In genomic region chr11:833849-834311, GRCh38 we compare ENCODE assay signal across 8 cellular contexts. TPM values are rescaled to one million over a fixed set of nuclear protein-coding genes. Genes with fewer than 3 reads are reported as not detected.
DNase-seq lines count a peak whose midpoint lies in the region; ATAC-seq, FAIRE-seq and TF ChIP-seq lines count a peak whose summit lies in the region.

No MANE protein-coding gene starts in this region.

- intact Hi-C loops in CD8-positive, alpha-beta T cell (cut with DNase I, micrococcal nuclease) = loop anchor here in 1 of 2 experiments (1.0 kb wide), 1 partner anchor 8 kb away; the partner anchor contains the start of genes POLR2L and TSPAN4
- intact Hi-C loops in PC-9 (cut with micrococcal nuclease; ENCODE audit: unreplicated experiment) (loop anchor here (2.0 kb wide), 1 partner anchor 15 kb away; the partner anchor contains the start of gene PNPLA2), endothelial cell of umbilical vein (cut with micrococcal nuclease) (loop anchor here (2.0 kb wide), 1 partner anchor 15 kb away; the partner anchor contains the start of gene PNPLA2)

- no peaks in the 10 kb centered on the region for H3K36me3 ChIP-seq in CD8-positive, alpha-beta T cell (ENCODE audit: insufficient read depth, low read length)
- no peaks in the 10 kb centered on the region for H3K36me3 ChIP-seq in PC-9 (ENCODE audit: low read depth)
- H3K36me3 ChIP-seq in endothelial cell of umbilical vein (ENCODE audit: control insufficient read depth in 2 of 2, extremely low read depth in 1 of 2, insufficient read depth in 2 of 2, low read length in 2 of 2) = peaks cover 16 to 27% of the 10 kb centered on the region in 2 experiments
- H3K36me3 ChIP-seq in osteoblast (ENCODE audit: insufficient read depth, low read length) = peaks cover 26% of the 10 kb centered on the region

- peak overlapping the region; percentile 66 for H3K4me3 Mint-ChIP-seq in CD8-positive, alpha-beta T cell

- no peaks in the 10 kb centered on the region for H3K9me3 Mint-ChIP-seq in CD8-positive, alpha-beta T cell

- peaks cover 10% of the 10 kb centered on the region for H3K27me3 ChIP-seq in CD8-positive, alpha-beta T cell (ENCODE audit: insufficient read depth, low read length)
- no peaks in the 10 kb centered on the region for H3K27me3 ChIP-seq in PC-9 (ENCODE audit: insufficient read depth, low read depth)
- no peaks in the 10 kb centered on the region for H3K27me3 ChIP-seq in endothelial cell of umbilical vein (ENCODE audit: control insufficient read depth in 2 of 2, insufficient read depth in 2 of 2, low read length in 2 of 2)
- no peaks in the 10 kb centered on the region for H3K27me3 ChIP-seq in osteoblast (ENCODE audit: insufficient read depth, low read length)

- TF ChIP-seq CTCF in CD8-positive, alpha-beta T cell (IDR thresholded peaks at IDR 0.05) = no peak
- TF ChIP-seq CTCF in PC-9 (conservative IDR thresholded peaks at IDR 0.05) = no peak
- TF ChIP-seq CTCF in endothelial cell of umbilical vein (IDR thresholded peaks at IDR 0.05; ENCODE audit: extremely low read depth in 1 of 2, insufficient read depth in 1 of 2, low read depth in 1 of 2, low read length in 2 of 2) = no peak
- no peak for TF ChIP-seq CTCF in osteoblast (IDR thresholded peaks at IDR 0.05; ENCODE audit: extremely low read depth, low read depth, low read length)
- no peak for TF ChIP-seq CTCF in GM10266 (IDR thresholded peaks at IDR 0.05; ENCODE audit: control insufficient read depth, insufficient read depth, low read depth, missing control alignments)

- peaks cover 49% of the 10 kb centered on the region for H3K4me1 ChIP-seq in CD8-positive, alpha-beta T cell (ENCODE audit: insufficient read depth, low read length)
- peaks cover 15% of the 10 kb centered on the region for H3K4me1 ChIP-seq in PC-9 (replicated peaks; ENCODE audit: insufficient read depth)
- H3K4me1 ChIP-seq in endothelial cell of umbilical vein (ENCODE audit: control insufficient read depth, extremely low read depth, insufficient read depth, low read length) = peaks cover 44% of the 10 kb centered on the region
- H3K4me1 ChIP-seq in osteoblast (ENCODE audit: insufficient read depth, low read length) = peaks cover 50% of the 10 kb centered on the region

- dilution Hi-C loops in endothelial cell of umbilical vein (cut with MboI; ENCODE audit: extremely low pct_ligation_motif_present, low sequenced_read_pairs) = no loop called here

- H2AFZ ChIP-seq in PC-9 = no peak overlapping the region
- no peak overlapping the region for H2AFZ ChIP-seq in endothelial cell of umbilical vein (ENCODE audit: low read depth, low read length)
- no peak overlapping the region for H2AFZ ChIP-seq in osteoblast (ENCODE audit: low read length)

- no peaks in the 10 kb centered on the region for H3K9me2 ChIP-seq in PC-9 (ENCODE audit: insufficient read depth)

- peak overlapping the region; percentile 87 for H3K4me2 ChIP-seq in PC-9
- peak overlapping the region; percentile 75 for H3K4me2 ChIP-seq in endothelial cell of umbilical vein (ENCODE audit: insufficient read depth, low read length)
- H3K4me2 ChIP-seq in osteoblast (ENCODE audit: insufficient read depth, low read length) = peak overlapping the region; percentile 92

- CTCF ChIA-PET in CD8-positive, alpha-beta T cell (lab: Charles Lee) = interaction anchor here (1.5 kb wide), 1 partner anchor 10 kb away, joined by 3 read pairs; no protein-coding TSS in a partner anchor
- CTCF ChIA-PET in PC-9 (lab: Charles Lee) (no interaction called here), endothelial cell of umbilical vein (lab: Charles Lee) (interaction anchor here (1.3 to 2.9 kb wide), 4 partner anchors 10 to 29 kb away, joined by 3 to 19 read pairs (median 8); partner anchors contain the start of genes PIDD1, PNPLA2 and TSPAN4)

- H3K36me3 Mint-ChIP-seq in CD8-positive, alpha-beta T cell = peaks cover 7% of the 10 kb centered on the region

- TF ChIP-seq POLR2A in endothelial cell of umbilical vein (IDR thresholded peaks at IDR 0.05; ENCODE audit: low read depth, low read length) = no peak

- H3K27ac Mint-ChIP-seq in CD8-positive, alpha-beta T cell = no peak overlapping the region

- BruUV-seq in PC-9 (replicated peaks; lab: Mats Ljungman, UMichigan) (no TSS peak), endothelial cell of umbilical vein (replicated peaks; lab: Mats Ljungman, UMichigan) (TSS peak; percentile 11)

- H3K27ac ChIP-seq in CD8-positive, alpha-beta T cell (ENCODE audit: low read depth, low read length) = no peak overlapping the region
- H3K27ac ChIP-seq in PC-9 (peak overlapping the region; percentile 78), endothelial cell of umbilical vein (ENCODE audit: insufficient read depth, low read depth, low read length) (peak overlapping the region; percentile 79), osteoblast (ENCODE audit: low read depth, low read length) (peak overlapping the region; percentile 92)

- FAIRE-seq in endothelial cell of umbilical vein (lab: Jason Lieb, UNC) = peak; percentile 69

- H3K27me3 Mint-ChIP-seq in CD8-positive, alpha-beta T cell (ENCODE audit: low read depth) = peaks cover 9% of the 10 kb centered on the region

- H3K4me3 ChIP-seq in CD8-positive, alpha-beta T cell (ENCODE audit: low read depth, low read length) = no peak overlapping the region
- H3K4me3 ChIP-seq in PC-9 (peak overlapping the region; percentile 67; the same call in 1 of the 2 replicates), endothelial cell of umbilical vein (replicated peaks in 1 of 3; ENCODE audit: insufficient read depth in 1 of 3, low read depth in 1 of 3, low read length in 3 of 3) (peak overlapping the region; percentile 50 to 70 (median 67)), osteoblast (ENCODE audit: insufficient read depth, low read length) (peak overlapping the region; percentile 87)

- POLR2A ChIA-PET in CD8-positive, alpha-beta T cell (lab: Charles Lee) = interaction anchor here (1.4 to 4.9 kb wide), 3 partner anchors 8 to 14 kb away, joined by 6 to 24 read pairs (median 16); partner anchors contain the start of genes PNPLA2, POLR2L and TSPAN4
- POLR2A ChIA-PET in PC-9 (lab: Charles Lee; ENCODE audit: unreplicated experiment) = interaction anchor here (0.6 to 0.7 kb wide), 2 partner anchors 272 to 274 kb away, joined by 4 to 7 read pairs; no protein-coding TSS in a partner anchor
- POLR2A ChIA-PET in endothelial cell of umbilical vein (lab: Charles Lee) = interaction anchor here (0.8 to 3.3 kb wide), 4 partner anchors 10 to 37 kb away, joined by 3 to 25 read pairs (median 10); partner anchors contain the start of genes PNPLA2, POLR2L and TSPAN4

- peaks cover 12% of the 10 kb centered on the region for H3K79me2 ChIP-seq in PC-9 (ENCODE audit: low read depth)
- peaks cover 39% of the 10 kb centered on the region for H3K79me2 ChIP-seq in endothelial cell of umbilical vein (ENCODE audit: control insufficient read depth, insufficient read depth, low read length)
- peaks cover 45% of the 10 kb centered on the region for H3K79me2 ChIP-seq in osteoblast (ENCODE audit: insufficient read depth, low read length)

- peak overlapping the region; percentile 85 for H3K9ac ChIP-seq in endothelial cell of umbilical vein (replicated peaks; ENCODE audit: extremely low read depth, insufficient read depth, low read length)

- DNase-seq in CD8-positive, alpha-beta T cell = no peak
- DNase-seq in PC-9 = peak in 1 of 2 experiments; percentile 37
- DNase-seq in endothelial cell of umbilical vein (ENCODE audit: low read depth, low spot score) = peak; percentile 38
- no peak for DNase-seq in osteoblast (ENCODE audit: insufficient read length, low spot score, missing footprints)
- no peak for DNase-seq in OCI-M1 (lab: John Stamatoyannopoulos, UW)
- no peak for DNase-seq in NCI-H128 (lab: John Stamatoyannopoulos, UW; ENCODE audit: unreplicated experiment)
- DNase-seq in GM10266 (ENCODE audit: extremely low spot score) = no peak

- H3F3A ChIP-seq in PC-9 (ENCODE audit: insufficient read depth, low read depth) = peaks cover 22% of the 10 kb centered on the region; the same call in 1 of the 2 replicates

- H4K20me1 ChIP-seq in PC-9 (ENCODE audit: insufficient read depth) = no peaks in the 10 kb centered on the region
- H4K20me1 ChIP-seq in endothelial cell of umbilical vein (replicated peaks; ENCODE audit: control insufficient read depth, extremely low read depth, insufficient read depth, low read length) = no peaks in the 10 kb centered on the region
- peaks cover 44% of the 10 kb centered on the region for H4K20me1 ChIP-seq in osteoblast (ENCODE audit: insufficient read depth, low read length)

- H3K9me1 ChIP-seq in endothelial cell of umbilical vein (replicated peaks; ENCODE audit: control insufficient read depth, extremely low read depth, insufficient read depth, low read length) = no peaks in the 10 kb centered on the region

- H3K4me1 Mint-ChIP-seq in CD8-positive, alpha-beta T cell (ENCODE audit: low read depth) = peaks cover 29% of the 10 kb centered on the region

- H3K9me3 ChIP-seq in CD8-positive, alpha-beta T cell (ENCODE audit: low read length) = no peaks in the 10 kb centered on the region
- H3K9me3 ChIP-seq in PC-9 (ENCODE audit: insufficient read depth, low read depth) (no peaks in the 10 kb centered on the region), endothelial cell of umbilical vein (replicated peaks; ENCODE audit: control insufficient read depth, insufficient read depth, low read length) (no peaks in the 10 kb centered on the region), osteoblast (ENCODE audit: low read depth, low read length) (no peaks in the 10 kb centered on the region)

- no peak for ATAC-seq in CD8-positive, alpha-beta T cell
- ATAC-seq in GM21529 (IDR thresholded peaks at IDR 0.05; ENCODE audit: unreplicated experiment) = no peak

RNA-seq across cellular contexts. Expression of gene CD151, which starts 1.1 kb away (rescaled TPM):
- 10 to 100 TPM in 1 of 2 experiments, 1 to 10 TPM in 1; 8.7 to 11.9 TPM for total RNA-seq in CD8-positive, alpha-beta T cell
- total RNA-seq in PC-9 (2021) (184 and 199 TPM in 2 replicates), endothelial cell of umbilical vein (515 and 605 TPM in 2 replicates), osteoblast (366 and 416 TPM in 2 replicates)
- polyA plus RNA-seq in endothelial cell of umbilical vein = 1,090 and 1,522 TPM in 2 replicates
- 804 and 813 TPM in 2 replicates for polyA plus RNA-seq in endothelial cell of umbilical vein (2011; cell fraction: cytosol; rRNA removed)
- 543 and 618 TPM in 2 replicates for polyA plus RNA-seq in endothelial cell of umbilical vein (2011; cell fraction: nucleus; rRNA removed)
- polyA plus RNA-seq in endothelial cell of umbilical vein (2012) = 576 and 824 TPM in 2 replicates
- polyA minus RNA-seq in endothelial cell of umbilical vein = 701 and 743 TPM in 2 replicates
- 81.2 TPM for polyA minus RNA-seq in endothelial cell of umbilical vein (2011; cell fraction: cytosol; rRNA and poly(A)+ RNA removed)
- 148 and 185 TPM in 2 replicates for polyA minus RNA-seq in endothelial cell of umbilical vein (2011; cell fraction: nucleus; rRNA and poly(A)+ RNA removed)

RNA-seq across cellular contexts. Expression of gene CRACR2B, which starts 6.2 kb away (rescaled TPM):
- under 1 TPM; 0.30 to 0.81 TPM for total RNA-seq in CD8-positive, alpha-beta T cell
- total RNA-seq in PC-9 (2021) = 17.5 and 21.2 TPM in 2 replicates
- 8.4 and 9.7 TPM in 2 replicates for total RNA-seq in endothelial cell of umbilical vein
- 9.3 and 10.7 TPM in 2 replicates for polyA plus RNA-seq in endothelial cell of umbilical vein
- polyA plus RNA-seq in endothelial cell of umbilical vein (2011; cell fraction: cytosol; rRNA removed) = 3.5 and 5.6 TPM in 2 replicates
- 31.3 and 33.1 TPM in 2 replicates for polyA plus RNA-seq in endothelial cell of umbilical vein (2011; cell fraction: nucleus; rRNA removed)
- 1.2 and 3.3 TPM in 2 replicates for polyA plus RNA-seq in endothelial cell of umbilical vein (2012)
- polyA minus RNA-seq in endothelial cell of umbilical vein = 1.3 and 2.3 TPM in 2 replicates
- 5.3 TPM for polyA minus RNA-seq in endothelial cell of umbilical vein (2011; cell fraction: cytosol; rRNA and poly(A)+ RNA removed)
- 3.1 and 7.7 TPM in 2 replicates for polyA minus RNA-seq in endothelial cell of umbilical vein (2011; cell fraction: nucleus; rRNA and poly(A)+ RNA removed)
- 0.59 and 0.72 TPM in 2 replicates for total RNA-seq in osteoblast

RNA-seq across cellular contexts. Expression of gene POLR2L, which starts 8.4 kb away (rescaled TPM):
- total RNA-seq in CD8-positive, alpha-beta T cell = 10 to 100 TPM; 22.8 to 26.2 TPM
- total RNA-seq in PC-9 (2021) (87.4 and 99.7 TPM in 2 replicates), endothelial cell of umbilical vein (252 and 259 TPM in 2 replicates), osteoblast (47.4 and 60.8 TPM in 2 replicates)
- polyA plus RNA-seq in endothelial cell of umbilical vein = 146 and 173 TPM in 2 replicates
- polyA plus RNA-seq in endothelial cell of umbilical vein (2011; cell fraction: cytosol; rRNA removed) = 112 and 129 TPM in 2 replicates
- 35.2 and 49.7 TPM in 2 replicates for polyA plus RNA-seq in endothelial cell of umbilical vein (2011; cell fraction: nucleus; rRNA removed)
- polyA plus RNA-seq in endothelial cell of umbilical vein (2012) = 545 and 624 TPM in 2 replicates
- 170 and 227 TPM in 2 replicates for polyA minus RNA-seq in endothelial cell of umbilical vein
- 156 TPM for polyA minus RNA-seq in endothelial cell of umbilical vein (2011; cell fraction: cytosol; rRNA and poly(A)+ RNA removed)
- 39.6 and 67.8 TPM in 2 replicates for polyA minus RNA-seq in endothelial cell of umbilical vein (2011; cell fraction: nucleus; rRNA and poly(A)+ RNA removed)

RNA-seq across cellular contexts. Expression of gene TSPAN4, which starts 8.8 kb away (rescaled TPM):
- 1 to 10 TPM; 2.1 to 2.2 TPM for total RNA-seq in CD8-positive, alpha-beta T cell
- total RNA-seq in PC-9 (2021) = 30.4 and 43.6 TPM in 2 replicates
- total RNA-seq in endothelial cell of umbilical vein = 86.5 and 114 TPM in 2 replicates
- 199 and 238 TPM in 2 replicates for polyA plus RNA-seq in endothelial cell of umbilical vein
- polyA plus RNA-seq in endothelial cell of umbilical vein (2011; cell fraction: cytosol; rRNA removed) = 107 and 141 TPM in 2 replicates
- 144 and 156 TPM in 2 replicates for polyA plus RNA-seq in endothelial cell of umbilical vein (2011; cell fraction: nucleus; rRNA removed)
- 66.0 and 93.8 TPM in 2 replicates for polyA plus RNA-seq in endothelial cell of umbilical vein (2012)
- 54.1 and 62.2 TPM in 2 replicates for polyA minus RNA-seq in endothelial cell of umbilical vein
- polyA minus RNA-seq in endothelial cell of umbilical vein (2011; cell fraction: cytosol; rRNA and poly(A)+ RNA removed) = 31.0 TPM
- polyA minus RNA-seq in endothelial cell of umbilical vein (2011; cell fraction: nucleus; rRNA and poly(A)+ RNA removed) = 24.6 and 31.0 TPM in 2 replicates
- total RNA-seq in osteoblast = 168 and 186 TPM in 2 replicates

RNA-seq across cellular contexts. Expression of gene PNPLA2, which starts 15.2 kb away (rescaled TPM):
- total RNA-seq in CD8-positive, alpha-beta T cell = 100 to 1,000 TPM; 210 to 234 TPM
- total RNA-seq in PC-9 (2021) = 137 and 142 TPM in 2 replicates
- total RNA-seq in endothelial cell of umbilical vein = 75.6 and 83.0 TPM in 2 replicates
- 73.1 and 80.3 TPM in 2 replicates for polyA plus RNA-seq in endothelial cell of umbilical vein
- 32.9 and 45.8 TPM in 2 replicates for polyA plus RNA-seq in endothelial cell of umbilical vein (2011; cell fraction: cytosol; rRNA removed)
- polyA plus RNA-seq in endothelial cell of umbilical vein (2011; cell fraction: nucleus; rRNA removed) = 257 and 355 TPM in 2 replicates
- polyA plus RNA-seq in endothelial cell of umbilical vein (2012) = 44.9 and 69.9 TPM in 2 replicates
- polyA minus RNA-seq in endothelial cell of umbilical vein = 41.3 and 67.7 TPM in 2 replicates
- 38.2 TPM for polyA minus RNA-seq in endothelial cell of umbilical vein (2011; cell fraction: cytosol; rRNA and poly(A)+ RNA removed)
- 80.4 and 131 TPM in 2 replicates for polyA minus RNA-seq in endothelial cell of umbilical vein (2011; cell fraction: nucleus; rRNA and poly(A)+ RNA removed)
- 32.1 and 32.6 TPM in 2 replicates for total RNA-seq in osteoblast

Comparison
In these comparisons a context has a peak if more than half of its experiments do, and no peak if none do; other contexts are left out.
1. RNA of gene CD151, which starts 1.1 kb away (total RNA-seq): 515 to 605 TPM in endothelial cell of umbilical vein, 366 to 416 TPM in osteoblast and 184 to 199 TPM in PC-9; 8.7 to 11.9 TPM in CD8-positive, alpha-beta T cell; every median in the first group is over 10 times any median in the second.
2. Peak in every context shown above with its lines, with median percentiles within 50 percentile points of each other: H3K4me2 ChIP-seq.